In genomic region chr16:9105189-9105588, GRCh38 we compare ENCODE assay signal across 17 cellular contexts. TPM values are rescaled to one million over a fixed set of nuclear protein-coding genes. Genes with fewer than 3 reads are reported as not detected.
DNase-seq lines count a peak whose midpoint lies in the region; ATAC-seq and TF ChIP-seq lines count a peak whose summit lies in the region.
"Had no signal": no experiment of that assay in that cellular context is flagged by ENCODE, and none has a peak within 500 bp of the region (broad histone marks: within the 10 kb centered on the region; RNA-seq: fewer than 3 reads in every experiment).

No MANE protein-coding gene starts in this region.

- H3K36me3 Mint-ChIP-seq in activated T-helper 17 cell treated with anti-CD3 and anti-CD28 coated beads, Interleukin-2, amount 50 U/mL, for 72 hours (ENCODE audit: low read depth), result peaks cover 100% of the 10 kb centered on the region

- peaks cover 100% of the 10 kb centered on the region for H3K79me2 ChIP-seq in mammary epithelial cell (ENCODE audit: insufficient read depth, low read length)

- peaks cover 67% of the 10 kb centered on the region for H3K4me1 Mint-ChIP-seq in activated T-helper 17 cell treated with anti-CD3 and anti-CD28 coated beads, Interleukin-2, amount 50 U/mL, for 72 hours
- H3K4me1 Mint-ChIP-seq in stimulated activated naive CD8-positive, alpha-beta T cell treated with anti-CD3 and anti-CD28 coated beads, Interleukin-15, amount 100 ng/mL, for 72 hours, result peaks cover 98% of the 10 kb centered on the region

- TF ChIP-seq POLR2A in breast epithelium (IDR thresholded peaks at IDR 0.05), result no peak

- peaks cover 64% of the 10 kb centered on the region for H4K20me1 ChIP-seq in mammary epithelial cell (ENCODE audit: insufficient read depth, low read length)

- H3K27ac Mint-ChIP-seq in activated T-helper 17 cell treated with anti-CD3 and anti-CD28 coated beads, Interleukin-2, amount 50 U/mL, for 72 hours, result peak overlapping the region; percentile 73
- peak overlapping the region; percentile 28 to 54 for H3K27ac Mint-ChIP-seq in stimulated activated naive CD8-positive, alpha-beta T cell treated with anti-CD3 and anti-CD28 coated beads, Interleukin-15, amount 100 ng/mL, for 72 hours

- no peak overlapping the region for H3K4me2 ChIP-seq in mammary epithelial cell (ENCODE audit: insufficient read depth, low read depth, low read length)
- H3K4me2 ChIP-seq: hepatocyte had no signal

- no peak overlapping the region for H2AFZ ChIP-seq in mammary epithelial cell (ENCODE audit: low read depth, low read length)
- H2AFZ ChIP-seq: hepatocyte had no signal

- H3K27me3 Mint-ChIP-seq in activated T-helper 17 cell treated with anti-CD3 and anti-CD28 coated beads, Interleukin-2, amount 50 U/mL, for 72 hours, result no peaks in the 10 kb centered on the region
- no peaks in the 10 kb centered on the region for H3K27me3 Mint-ChIP-seq in stimulated activated naive CD8-positive, alpha-beta T cell treated with anti-CD3 and anti-CD28 coated beads, Interleukin-15, amount 100 ng/mL, for 72 hours

- H3K4me3 Mint-ChIP-seq in activated T-helper 17 cell treated with anti-CD3 and anti-CD28 coated beads, Interleukin-2, amount 50 U/mL, for 72 hours, result peak overlapping the region; percentile 72
- peak overlapping the region; percentile 43 to 64 for H3K4me3 Mint-ChIP-seq in stimulated activated naive CD8-positive, alpha-beta T cell treated with anti-CD3 and anti-CD28 coated beads, Interleukin-15, amount 100 ng/mL, for 72 hours

- CTCF ChIA-PET in mammary epithelial cell (lab: Charles Lee; ENCODE audit: low non-redundant PET), result no interaction called here

- no peak overlapping the region for H3K9ac ChIP-seq in mammary epithelial cell (ENCODE audit: insufficient read depth, low read length)

- H3K9me3 Mint-ChIP-seq in activated T-helper 17 cell treated with anti-CD3 and anti-CD28 coated beads, Interleukin-2, amount 50 U/mL, for 72 hours, result no peaks in the 10 kb centered on the region
- no peaks in the 10 kb centered on the region for H3K9me3 Mint-ChIP-seq in stimulated activated naive CD8-positive, alpha-beta T cell treated with anti-CD3 and anti-CD28 coated beads, Interleukin-15, amount 100 ng/mL, for 72 hours

- H3K9me3 ChIP-seq in mammary epithelial cell (replicated peaks; ENCODE audit: insufficient read depth, low read length), result no peaks in the 10 kb centered on the region
- no peaks in the 10 kb centered on the region for H3K9me3 ChIP-seq in breast epithelium
- H3K9me3 ChIP-seq: ovary, sigmoid colon, suprapubic skin had no signal

- peaks cover 65% of the 10 kb centered on the region for H3K36me3 ChIP-seq in mammary epithelial cell (ENCODE audit: insufficient read depth, low read length)
- peaks cover 5% of the 10 kb centered on the region for H3K36me3 ChIP-seq in breast epithelium
- H3K36me3 ChIP-seq: ovary had no signal

- H3K27ac ChIP-seq in mammary epithelial cell (ENCODE audit: insufficient read depth, low read depth, low read length) (no peak overlapping the region), breast epithelium (no peak overlapping the region)
- H3K27ac ChIP-seq: hepatocyte, ovary, sigmoid colon, suprapubic skin had no signal

- no peak for ATAC-seq in activated T-helper 17 cell treated with anti-CD3 and anti-CD28 coated beads, Interleukin-2, amount 50 U/mL, for 72 hours (replicated peaks)
- no peak for ATAC-seq in stimulated activated naive CD8-positive, alpha-beta T cell treated with anti-CD3 and anti-CD28 coated beads, Interleukin-15, amount 100 ng/mL, for 72 hours
- ATAC-seq in HG03196 (IDR thresholded peaks at IDR 0.05; ENCODE audit: unreplicated experiment), result no peak

- no peaks in the 10 kb centered on the region for H3K27me3 ChIP-seq in mammary epithelial cell (ENCODE audit: insufficient read depth, low read length)
- H3K27me3 ChIP-seq in breast epithelium, result no peaks in the 10 kb centered on the region
- H3K27me3 ChIP-seq: hepatocyte, ovary, sigmoid colon, suprapubic skin had no signal

- H3K4me1 ChIP-seq in mammary epithelial cell (ENCODE audit: insufficient read depth, low read length) (peaks cover 24% of the 10 kb centered on the region), breast epithelium (peaks cover 0 to 7% of the 10 kb centered on the region in 2 donors)

- intact Hi-C loops in mammary epithelial cell (cut with micrococcal nuclease), result no loop called here
- intact Hi-C loops in breast epithelium (cut with DNase I; ENCODE audit: low total_unique reads), result no loop called here
- intact Hi-C loops in cardiac septum (cut with DNase I), result no loop called here

- DNase-seq in mammary epithelial cell (no peak), breast epithelium (ENCODE audit: low spot score in 2 of 2) (no peak), iris pigment epithelial cell (ENCODE audit: low read depth) (peak; percentile 43), iPS-NIHi7 (ENCODE audit: extremely low spot score) (no peak), cardiac septum (ENCODE audit: low spot score) (no peak)
- no peak for DNase-seq in stimulated activated naive CD8-positive, alpha-beta T cell treated with anti-CD3 and anti-CD28 coated beads, Interleukin-15, amount 100 ng/mL, for 72 hours
- DNase-seq: effector CD4-positive, alpha-beta T cell; NCI-H1694 treated with DMSO at 0.1 percent for 48 hours; NCI-H226; ovary; RPMI8226; sigmoid colon; stimulated activated CD4-positive, alpha-beta T cell treated with anti-CD3 and anti-CD28 coated beads, Interleukin-2, amount 100 ng/mL, for 24 hours had no signal

- TSS peak; percentile 3 for BruUV-seq in mammary epithelial cell (replicated peaks; lab: Mats Ljungman, UMichigan)

- TF ChIP-seq CTCF in mammary epithelial cell (conservative IDR thresholded peaks at IDR 0.05 in 1 of 2, IDR thresholded peaks at IDR 0.05 in 1 of 2; ENCODE audit: extremely low read depth in 1 of 2, insufficient read depth in 1 of 2, low read depth in 1 of 2, low read length in 2 of 2) (no peak), breast epithelium (IDR thresholded peaks at IDR 0.05) (no peak)

- in situ Hi-C loops in mammary epithelial cell (cut with MboI; ENCODE audit: low sequenced_read_pairs in 2 of 2), result no loop called here

- no peak overlapping the region for H3K4me3 ChIP-seq in mammary epithelial cell (replicated peaks in 1 of 3; ENCODE audit: insufficient read depth in 1 of 3, low read depth in 2 of 3, low read length in 3 of 3)
- H3K4me3 ChIP-seq in breast epithelium, result peak overlapping the region in 1 of 3 donors; percentile 1
- H3K4me3 ChIP-seq: hepatocyte, ovary, sigmoid colon, suprapubic skin had no signal

- dilution Hi-C loops in mammary epithelial cell (cut with HindIII; ENCODE audit: low sequenced_read_pairs), result no loop called here

RNA-seq across cellular contexts. Expression of gene HAPSTR1, which starts 13.7 kb away (rescaled TPM):
- total RNA-seq in mammary epithelial cell (100 to 1,000 TPM in 1 of 2 donors, 10 to 100 TPM in 1; 92.6 to 124 TPM), breast epithelium (10 to 100 TPM; 39.0 to 63.5 (median 50.1) TPM), cardiac septum (59.6 TPM)
- polyA plus RNA-seq in mammary epithelial cell, result 21.6 TPM
- 84.4 TPM for polyA minus RNA-seq in mammary epithelial cell
- total RNA-seq in activated T-helper 17 cell treated with anti-CD3 and anti-CD28 coated beads, Interleukin-2, amount 50 U/mL, for 72 hours, result 10 to 100 TPM; 46.1 to 58.1 TPM
